Comparison of ENCODE assay signal across 8 cellular contexts in the genomic region with DNA sequence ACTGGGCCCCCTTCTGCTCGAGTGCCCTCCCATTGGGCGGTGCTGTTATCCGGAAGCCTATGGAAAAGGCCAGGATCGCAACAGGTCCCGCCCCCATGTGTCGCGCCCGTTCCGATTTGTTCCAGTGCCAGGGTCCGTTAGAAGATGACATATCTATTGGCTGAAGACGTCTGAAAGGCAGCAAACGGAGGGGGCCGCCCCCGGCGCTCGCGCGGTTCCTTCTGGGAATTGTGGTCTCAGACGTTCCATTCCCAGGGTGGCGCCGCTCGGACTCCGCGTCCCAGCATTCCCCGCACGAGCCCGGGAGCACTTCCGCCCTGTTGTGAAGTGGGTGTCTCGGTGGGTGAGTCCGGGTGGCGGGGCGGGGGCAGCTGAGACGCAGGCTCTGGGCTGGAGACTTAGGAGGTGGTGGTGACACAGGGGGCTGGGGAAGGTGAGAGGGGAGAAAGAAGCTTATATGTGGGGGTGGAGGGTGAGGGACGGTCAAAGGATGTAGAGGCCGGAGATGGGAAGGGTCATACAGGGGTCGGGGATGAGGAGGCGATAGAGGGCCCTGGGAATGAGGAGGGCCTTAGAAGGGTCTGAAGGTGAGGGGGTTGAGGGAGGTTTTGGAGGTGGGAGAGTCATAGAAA. TPM values are rescaled to one million over a fixed set of nuclear protein-coding genes. Genes with fewer than 3 reads are reported as not detected.
DNase-seq lines count a peak whose midpoint lies in the region; ATAC-seq and TF ChIP-seq lines count a peak whose summit lies in the region.

A gene (plus strand): TSS at position 297 of the 632 bp plus-strand sequence. CDS start 6,644 bp downstream, outside the sequence.

- TF ChIP-seq CTCF in MM.1S (IDR thresholded peaks at IDR 0.05; ENCODE audit: low read length) (no peak), foreskin keratinocyte (conservative IDR thresholded peaks at IDR 0.05) (no peak), neural crest cell (conservative IDR thresholded peaks at IDR 0.05) (no peak), stomach (IDR thresholded peaks at IDR 0.05) (no peak)

- no peak for TF ChIP-seq EP300 in stomach (IDR thresholded peaks at IDR 0.05)

- H3K9ac ChIP-seq in MM.1S (ENCODE audit: low read length): peak within 1 kb of the TSS; percentile 58

- H3K4me1 Mint-ChIP-seq in neural crest cell: peaks cover 24% of the 10 kb centered on the region

- peak within 1 kb of the TSS; percentile 84 for H3K4me2 ChIP-seq in MM.1S (ENCODE audit: low read depth, low read length)

- H3K9me3 ChIP-seq in MM.1S (replicated peaks; ENCODE audit: insufficient read depth, low read length): no peaks in the 10 kb centered on the region
- no peaks in the 10 kb centered on the region for H3K9me3 ChIP-seq in stomach

- H3K36me3 ChIP-seq in MM.1S (replicated peaks; ENCODE audit: insufficient read depth, low read length) (no peaks in the 10 kb centered on the region), stomach (no peaks in the 10 kb centered on the region)

- no peak for TF ChIP-seq POLR2A in stomach (IDR thresholded peaks at IDR 0.05)

- peak within 1 kb of the TSS; percentile 79 for H3K4me3 Mint-ChIP-seq in neural crest cell

- DNase-seq in G401 (ENCODE audit: low spot score): peak; percentile 100
- DNase-seq in HCEC 1CT: peak; percentile 100
- peak; percentile 94 for DNase-seq in MM.1S
- peak; percentile 85 for DNase-seq in SIG-M5 (lab: John Stamatoyannopoulos, UW)
- peak; percentile 81 for DNase-seq in activated gamma-delta T cell treated with anti-CD3 and anti-CD28 coated beads, Interleukin-2, amount 50 U/mL, for 16 hours (ENCODE audit: low read depth)
- DNase-seq in foreskin keratinocyte: peak; percentile 91 to 96
- peak; percentile 96 for DNase-seq in neural crest cell (ENCODE audit: low read depth, low spot score)
- peak; percentile 97 for DNase-seq in stomach

- peak within 1 kb of the TSS; percentile 94 for H2AFZ ChIP-seq in MM.1S (ENCODE audit: low read length)

- no peaks in the 10 kb centered on the region for H3K9me3 Mint-ChIP-seq in neural crest cell

- in situ Hi-C loops in G401 (cut with HindIII; ENCODE audit: low sequenced_read_pairs): no loop called here

- H3K27ac Mint-ChIP-seq in neural crest cell (ENCODE audit: unreplicated experiment): no peak within 1 kb of the TSS

- H3K79me2 ChIP-seq in MM.1S (ENCODE audit: low read length): 0 out of 2 replicates have a peak, but pooled peaks cover 4% of the 10 kb centered on the region

- H3K27ac ChIP-seq in MM.1S (ENCODE audit: low read length): no peak within 1 kb of the TSS
- peak within 1 kb of the TSS; percentile 27 for H3K27ac ChIP-seq in foreskin keratinocyte
- H3K27ac ChIP-seq in stomach: peak within 1 kb of the TSS; percentile 34 to 84 (median 82)

- 0 to 1% (median 1%) methylated on average over 28 to 37 of the region's 37 CpGs for WGBS in stomach, 5 donors

- H3K36me3 Mint-ChIP-seq in neural crest cell (ENCODE audit: low read depth): no peaks in the 10 kb centered on the region

- ATAC-seq in foreskin keratinocyte: peak; percentile 94

- H3K4me3 ChIP-seq in MM.1S (ENCODE audit: low read length) (peak within 1 kb of the TSS; percentile 80), stomach (peak within 1 kb of the TSS; percentile 58 to 70 (median 66))

- H4K20me1 ChIP-seq in MM.1S (ENCODE audit: insufficient read depth, low read length): no peaks in the 10 kb centered on the region

- intact Hi-C loops in stomach (cut with DNase I; ENCODE audit: low total_unique reads): no loop called here

- H3K27me3 ChIP-seq in MM.1S (replicated peaks; ENCODE audit: insufficient read depth, low read length) (no peaks in the 10 kb centered on the region), foreskin keratinocyte (no peaks in the 10 kb centered on the region), stomach (no peaks in the 10 kb centered on the region)

- peaks cover 10% of the 10 kb centered on the region for H3K4me1 ChIP-seq in MM.1S (ENCODE audit: low read length)
- peaks cover 9% of the 10 kb centered on the region for H3K4me1 ChIP-seq in foreskin keratinocyte
- peaks cover 6 to 47% (median 31%) of the 10 kb centered on the region in 4 donors for H3K4me1 ChIP-seq in stomach

- H3K27me3 Mint-ChIP-seq in neural crest cell (ENCODE audit: low read depth): no peaks in the 10 kb centered on the region

- H3F3A ChIP-seq in MM.1S (ENCODE audit: insufficient read depth, low read length): no peaks in the 10 kb centered on the region

- no peaks in the 10 kb centered on the region for H3K9me2 ChIP-seq in MM.1S (replicated peaks; ENCODE audit: insufficient read depth, low read length)

RNA-seq across cellular contexts. Expression of the gene that starts here (rescaled TPM):
- 5.8 and 7.4 TPM in 2 replicates for total RNA-seq in G401 (2014; rRNA removed; shearing (Covaris generic))
- total RNA-seq in foreskin keratinocyte (4.7 and 4.8 TPM in 2 replicates), neural crest cell (6.9 and 7.0 TPM in 2 replicates), stomach (1 to 10 TPM in 3 of 5 donors, under 1 TPM in 2; 0.29 to 8.4 (median 1.8) TPM)
- polyA plus RNA-seq in foreskin keratinocyte (0.56 and 0.59 TPM in 2 replicates), stomach (1 to 10 TPM in 1 of 3 donors, under 1 TPM in 2; 0.50 to 1.1 (median 0.61) TPM)
